ENCODE assay signal across 8 cellular contexts in the genomic region with DNA sequence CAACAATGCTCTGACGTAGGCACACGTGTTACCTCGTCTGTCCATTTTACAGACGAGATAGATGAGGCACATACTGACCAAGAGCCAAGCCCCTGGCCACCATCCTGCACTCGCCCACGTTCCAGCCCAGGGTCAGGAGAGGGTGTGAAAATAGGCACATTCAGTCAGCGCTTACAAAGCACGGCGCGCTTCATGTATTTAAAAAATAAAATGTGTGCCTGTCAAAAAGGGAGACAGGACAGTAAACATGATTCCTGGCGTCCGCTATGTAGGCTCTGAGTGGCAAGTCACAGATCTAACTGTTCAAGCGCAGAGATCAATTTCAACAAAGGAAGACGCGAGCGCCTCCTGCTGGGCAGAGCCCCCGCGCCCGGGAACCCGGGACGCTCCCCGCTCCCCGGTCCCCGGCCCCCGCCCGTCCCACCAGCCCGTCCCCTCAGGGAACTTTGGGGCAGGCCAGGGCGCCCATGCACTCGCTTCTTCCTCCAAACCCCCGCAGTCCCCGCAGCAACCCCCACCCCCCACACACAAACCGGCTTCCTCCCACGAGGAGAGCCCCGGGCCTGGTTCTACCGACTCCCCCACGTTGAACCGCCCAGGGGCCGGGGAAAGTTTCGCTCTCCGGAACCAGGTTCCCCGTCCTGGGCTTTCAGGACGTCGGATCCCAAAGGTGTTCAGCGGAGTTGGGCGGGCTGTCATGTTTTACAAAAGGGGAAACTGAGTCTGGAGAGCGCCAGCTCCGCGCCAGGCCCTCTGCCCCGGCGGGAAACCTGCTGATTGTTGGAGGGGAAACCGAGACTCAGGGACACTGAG. TPM values are rescaled to one million over a fixed set of nuclear protein-coding genes. Genes with fewer than 3 reads are reported as not detected.
DNase-seq lines count a peak whose midpoint lies in the region; ATAC-seq, FAIRE-seq and TF ChIP-seq lines count a peak whose summit lies in the region.

No MANE protein-coding gene starts in this region.

- FAIRE-seq in GM18507 (lab: Jason Lieb, UNC) = peak; percentile 92

- no peaks in the 10 kb centered on the region for H3K9me3 ChIP-seq in MM.1S (replicated peaks; ENCODE audit: insufficient read depth, low read length)
- H3K9me3 ChIP-seq in right cardiac atrium (ENCODE audit: control insufficient read depth, low read length) = no peaks in the 10 kb centered on the region
- H3K9me3 ChIP-seq in psoas muscle = no peaks in the 10 kb centered on the region

- TF ChIP-seq CTCF in AG04449 (IDR thresholded peaks at IDR 0.05; ENCODE audit: insufficient read depth, low read length, missing control alignments) (peak; percentile 72), MM.1S (IDR thresholded peaks at IDR 0.05; ENCODE audit: low read length) (peak; percentile 67), psoas muscle (IDR thresholded peaks at IDR 0.05) (peak; percentile 93)

- no peaks in the 10 kb centered on the region for H3K9me2 ChIP-seq in MM.1S (replicated peaks; ENCODE audit: insufficient read depth, low read length)

- H3F3A ChIP-seq in MM.1S (ENCODE audit: insufficient read depth, low read length) = peaks cover 21% of the 10 kb centered on the region

- peak overlapping the region; percentile 72; the same call in 1 of the 2 replicates for H3K27ac ChIP-seq in MM.1S (ENCODE audit: low read length)
- H3K27ac ChIP-seq in right cardiac atrium (ENCODE audit: low read length) = peak overlapping the region; percentile 97
- H3K27ac ChIP-seq in psoas muscle = peak overlapping the region; percentile 98

- peak overlapping the region; percentile 78 for H3K4me3 ChIP-seq in AG04449 (ENCODE audit: low read depth, low read length)
- H3K4me3 ChIP-seq in MM.1S (ENCODE audit: low read length) = peak overlapping the region; percentile 82
- peak overlapping the region; percentile 56 for H3K4me3 ChIP-seq in right cardiac atrium (ENCODE audit: low read length)
- H3K4me3 ChIP-seq in psoas muscle = peak overlapping the region; percentile 86

- H3K9ac ChIP-seq in MM.1S (ENCODE audit: low read length) = peak overlapping the region; percentile 83

- no peaks in the 10 kb centered on the region for H3K36me3 ChIP-seq in MM.1S (replicated peaks; ENCODE audit: insufficient read depth, low read length)
- H3K36me3 ChIP-seq in psoas muscle (ENCODE audit: insufficient read depth in 1 of 2, low read depth in 1 of 2) = no peaks in the 10 kb centered on the region

- H2AFZ ChIP-seq in MM.1S (ENCODE audit: low read length) = peak overlapping the region; percentile 72

- intact Hi-C loops in right cardiac atrium (cut with DNase I) (loop anchor here in 3 of 4 donors (2.0 to 5.0 kb wide), 3 partner anchors 32 to 121 kb away; no protein-coding TSS in a partner anchor), psoas muscle (cut with DNase I) (loop anchor here (1.0 to 2.0 kb wide), 3 partner anchors 30 to 122 kb away; no protein-coding TSS in a partner anchor)

- WGBS in right cardiac atrium = 2% methylated on average over 51 of the region's 51 CpGs
- WGBS in psoas muscle, 3 donors = 1 to 4% (median 3%) methylated on average over 43 to 51 of the region's 51 CpGs

- ATAC-seq in right cardiac atrium (peak; percentile 70 to 71), psoas muscle (peak; percentile 65 to 80 (median 69))

- H4K20me1 ChIP-seq in MM.1S (ENCODE audit: insufficient read depth, low read length) = no peaks in the 10 kb centered on the region

- H3K27me3 ChIP-seq in MM.1S (replicated peaks; ENCODE audit: insufficient read depth, low read length) = no peaks in the 10 kb centered on the region
- H3K27me3 ChIP-seq in right cardiac atrium (ENCODE audit: control insufficient read depth, insufficient read depth) = no peaks in the 10 kb centered on the region
- no peaks in the 10 kb centered on the region for H3K27me3 ChIP-seq in psoas muscle (ENCODE audit: insufficient read depth in 3 of 3, low read length in 2 of 3)

- POLR2A ChIA-PET in AG04449 (lab: Yijun Ruan, JAX) = interaction anchor here (1.4 kb wide), 1 partner anchor 22 kb away, joined by 3 read pairs; no protein-coding TSS in a partner anchor

- CTCF ChIA-PET in AG04449 (lab: Yijun Ruan, JAX) = interaction anchor here (0.6 to 8.0 kb wide), 56 partner anchors 9 to 416 kb away, joined by 3 to 199 read pairs (median 5); a partner anchor contains a TSS

- peak overlapping the region; percentile 90 for H3K4me2 ChIP-seq in MM.1S (ENCODE audit: low read depth, low read length)

- H3K4me1 ChIP-seq in MM.1S (ENCODE audit: low read length) (peaks cover 26% of the 10 kb centered on the region), right cardiac atrium (ENCODE audit: control insufficient read depth, insufficient read depth, low read length) (peaks cover 22% of the 10 kb centered on the region), psoas muscle (peaks cover 29% of the 10 kb centered on the region)

- DNase-seq in AG04449 (ENCODE audit: low read depth, low spot score) (no peak), GM18507 (ENCODE audit: extremely low spot score, insufficient read length, low read depth) (peak; percentile 67), MM.1S (peak; percentile 81), T-helper 9 cell (peak; percentile 94), anterior cingulate cortex (lab: John Stamatoyannopoulos, UW) (peak in 56 of 58 donors; percentile 18 to 88 (median 66)), right cardiac atrium (peak; percentile 87 to 96 (median 95)), psoas muscle (peak; percentile 90 to 93), ureter (ENCODE audit: low spot score) (peak; percentile 91)

- H3K79me2 ChIP-seq in MM.1S (ENCODE audit: low read length) = peaks cover 7% of the 10 kb centered on the region

RNA-seq across cellular contexts. Expression of a gene that starts 10.4 kb away (rescaled TPM):
- total RNA-seq in right cardiac atrium (1 to 10 TPM; 2.8 to 3.3 (median 2.8) TPM), psoas muscle (1 to 10 TPM in 3 of 4 donors, under 1 TPM in 1; 0.75 to 8.2 (median 1.0) TPM), ureter (9.4 TPM)
- polyA plus RNA-seq in right cardiac atrium (2.0 TPM), psoas muscle (1 to 10 TPM in 2 of 3 donors, under 1 TPM in 1; 0.66 to 1.8 (median 1.1) TPM)

RNA-seq across cellular contexts. Expression of a gene that starts 13.8 kb away (rescaled TPM):
- total RNA-seq in right cardiac atrium = not detected
- not detected for polyA plus RNA-seq in right cardiac atrium
- total RNA-seq in psoas muscle = not detected
- under 1 TPM in 1 of 3 donors, not detected in 2; 0.01 TPM for polyA plus RNA-seq in psoas muscle
- not detected for total RNA-seq in ureter

RNA-seq across cellular contexts. Expression of a gene that starts 45.6 kb away (rescaled TPM):
- total RNA-seq in right cardiac atrium (1 to 10 TPM; 3.6 to 8.6 (median 5.7) TPM), psoas muscle (1 to 10 TPM; 2.3 to 5.0 (median 3.0) TPM), ureter (30.4 TPM)
- polyA plus RNA-seq in right cardiac atrium (1.8 TPM), psoas muscle (1 to 10 TPM in 2 of 3 donors, under 1 TPM in 1; 0.90 to 1.8 (median 1.5) TPM)

RNA-seq across cellular contexts. Expression of a gene that starts 48.8 kb away (rescaled TPM):
- total RNA-seq in right cardiac atrium = under 1 TPM; 0.63 to 0.97 (median 0.72) TPM
- 0.32 TPM for polyA plus RNA-seq in right cardiac atrium
- total RNA-seq in psoas muscle = 1 to 10 TPM in 1 of 4 donors, under 1 TPM in 3; 0.54 to 1.5 (median 0.77) TPM
- under 1 TPM; 0.07 to 0.10 (median 0.10) TPM for polyA plus RNA-seq in psoas muscle
- 7.5 TPM for total RNA-seq in ureter
